ENCODE assay signal across 1 cellular context in the genomic region with DNA sequence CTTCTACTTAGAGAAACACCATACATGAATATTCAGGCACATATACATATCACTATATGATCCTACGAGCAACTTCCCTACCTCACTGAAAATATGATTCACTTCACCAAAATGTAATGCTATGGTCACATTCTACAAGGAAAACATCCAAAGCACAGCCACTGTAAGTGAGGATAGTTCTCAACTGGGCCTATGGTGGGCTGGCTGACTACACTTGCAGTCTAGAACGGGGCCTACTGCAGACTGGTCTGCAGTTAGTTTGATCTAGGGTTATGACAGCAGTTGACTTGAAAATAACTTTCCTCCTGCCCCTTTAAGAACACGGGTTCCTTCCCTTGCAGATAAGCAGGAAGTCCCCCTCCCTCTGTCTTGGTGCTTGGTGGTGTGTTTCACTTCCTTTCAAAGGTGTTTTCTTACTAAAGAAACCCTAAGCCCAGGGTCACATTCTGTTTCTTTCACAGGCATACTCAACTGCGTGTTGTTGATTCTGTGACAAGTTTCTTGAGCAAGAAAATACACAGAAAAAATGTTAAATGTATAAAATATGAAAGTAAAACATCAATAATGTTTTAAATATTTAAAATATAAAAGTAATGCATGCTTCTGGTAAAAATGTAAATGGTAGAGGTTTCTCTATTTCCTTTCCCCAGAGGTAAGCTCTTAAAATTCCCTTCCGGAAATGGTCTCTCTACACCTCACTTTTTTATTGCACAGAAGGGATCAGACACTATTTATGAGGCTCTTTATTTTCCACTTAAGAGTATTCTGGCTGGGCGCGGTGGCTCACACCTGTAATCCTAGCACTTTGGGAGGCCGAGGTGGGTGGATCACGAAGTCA.
A peak's percentile ranks its signal among the peaks of the same experiment; 100 is the strongest.
TF ChIP-seq lines count a peak whose summit lies in the region.

No MANE protein-coding gene starts in this region.

TF ChIP-seq in K562, 482 proteins besides CTCF, POLR2A, EP300 and RAD21 (continued from another document):
- TF ChIP-seq, protein P1, sequence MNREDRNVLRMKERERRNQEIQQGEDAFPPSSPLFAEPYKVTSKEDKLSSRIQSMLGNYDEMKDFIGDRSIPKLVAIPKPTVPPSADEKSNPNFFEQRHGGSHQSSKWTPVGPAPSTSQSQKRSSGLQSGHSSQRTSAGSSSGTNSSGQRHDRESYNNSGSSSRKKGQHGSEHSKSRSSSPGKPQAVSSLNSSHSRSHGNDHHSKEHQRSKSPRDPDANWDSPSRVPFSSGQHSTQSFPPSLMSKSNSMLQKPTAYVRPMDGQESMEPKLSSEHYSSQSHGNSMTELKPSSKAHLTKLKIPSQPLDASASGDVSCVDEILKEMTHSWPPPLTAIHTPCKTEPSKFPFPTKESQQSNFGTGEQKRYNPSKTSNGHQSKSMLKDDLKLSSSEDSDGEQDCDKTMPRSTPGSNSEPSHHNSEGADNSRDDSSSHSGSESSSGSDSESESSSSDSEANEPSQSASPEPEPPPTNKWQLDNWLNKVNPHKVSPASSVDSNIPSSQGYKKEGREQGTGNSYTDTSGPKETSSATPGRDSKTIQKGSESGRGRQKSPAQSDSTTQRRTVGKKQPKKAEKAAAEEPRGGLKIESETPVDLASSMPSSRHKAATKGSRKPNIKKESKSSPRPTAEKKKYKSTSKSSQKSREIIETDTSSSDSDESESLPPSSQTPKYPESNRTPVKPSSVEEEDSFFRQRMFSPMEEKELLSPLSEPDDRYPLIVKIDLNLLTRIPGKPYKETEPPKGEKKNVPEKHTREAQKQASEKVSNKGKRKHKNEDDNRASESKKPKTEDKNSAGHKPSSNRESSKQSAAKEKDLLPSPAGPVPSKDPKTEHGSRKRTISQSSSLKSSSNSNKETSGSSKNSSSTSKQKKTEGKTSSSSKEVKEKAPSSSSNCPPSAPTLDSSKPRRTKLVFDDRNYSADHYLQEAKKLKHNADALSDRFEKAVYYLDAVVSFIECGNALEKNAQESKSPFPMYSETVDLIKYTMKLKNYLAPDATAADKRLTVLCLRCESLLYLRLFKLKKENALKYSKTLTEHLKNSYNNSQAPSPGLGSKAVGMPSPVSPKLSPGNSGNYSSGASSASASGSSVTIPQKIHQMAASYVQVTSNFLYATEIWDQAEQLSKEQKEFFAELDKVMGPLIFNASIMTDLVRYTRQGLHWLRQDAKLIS (CRISPR knock-in tag; IDR thresholded peaks at IDR 0.05): peak; percentile 6; the same call in 1 of the 2 replicates
- TF ChIP-seq, protein P2, sequence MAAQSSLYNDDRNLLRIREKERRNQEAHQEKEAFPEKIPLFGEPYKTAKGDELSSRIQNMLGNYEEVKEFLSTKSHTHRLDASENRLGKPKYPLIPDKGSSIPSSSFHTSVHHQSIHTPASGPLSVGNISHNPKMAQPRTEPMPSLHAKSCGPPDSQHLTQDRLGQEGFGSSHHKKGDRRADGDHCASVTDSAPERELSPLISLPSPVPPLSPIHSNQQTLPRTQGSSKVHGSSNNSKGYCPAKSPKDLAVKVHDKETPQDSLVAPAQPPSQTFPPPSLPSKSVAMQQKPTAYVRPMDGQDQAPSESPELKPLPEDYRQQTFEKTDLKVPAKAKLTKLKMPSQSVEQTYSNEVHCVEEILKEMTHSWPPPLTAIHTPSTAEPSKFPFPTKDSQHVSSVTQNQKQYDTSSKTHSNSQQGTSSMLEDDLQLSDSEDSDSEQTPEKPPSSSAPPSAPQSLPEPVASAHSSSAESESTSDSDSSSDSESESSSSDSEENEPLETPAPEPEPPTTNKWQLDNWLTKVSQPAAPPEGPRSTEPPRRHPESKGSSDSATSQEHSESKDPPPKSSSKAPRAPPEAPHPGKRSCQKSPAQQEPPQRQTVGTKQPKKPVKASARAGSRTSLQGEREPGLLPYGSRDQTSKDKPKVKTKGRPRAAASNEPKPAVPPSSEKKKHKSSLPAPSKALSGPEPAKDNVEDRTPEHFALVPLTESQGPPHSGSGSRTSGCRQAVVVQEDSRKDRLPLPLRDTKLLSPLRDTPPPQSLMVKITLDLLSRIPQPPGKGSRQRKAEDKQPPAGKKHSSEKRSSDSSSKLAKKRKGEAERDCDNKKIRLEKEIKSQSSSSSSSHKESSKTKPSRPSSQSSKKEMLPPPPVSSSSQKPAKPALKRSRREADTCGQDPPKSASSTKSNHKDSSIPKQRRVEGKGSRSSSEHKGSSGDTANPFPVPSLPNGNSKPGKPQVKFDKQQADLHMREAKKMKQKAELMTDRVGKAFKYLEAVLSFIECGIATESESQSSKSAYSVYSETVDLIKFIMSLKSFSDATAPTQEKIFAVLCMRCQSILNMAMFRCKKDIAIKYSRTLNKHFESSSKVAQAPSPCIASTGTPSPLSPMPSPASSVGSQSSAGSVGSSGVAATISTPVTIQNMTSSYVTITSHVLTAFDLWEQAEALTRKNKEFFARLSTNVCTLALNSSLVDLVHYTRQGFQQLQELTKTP (IDR thresholded peaks at IDR 0.05; ENCODE audit: low read depth in 1 of 2, partially characterized antibody in 2 of 2): no peak
- TF ChIP-seq ARHGAP35 (IDR thresholded peaks at IDR 0.05; ENCODE audit: partially characterized antibody): no peak
- TF ChIP-seq ZNF436 (CRISPR knock-in tag; IDR thresholded peaks at IDR 0.05): no peak
- no peak for TF ChIP-seq ARID1B (IDR thresholded peaks at IDR 0.05)
- no peak for TF ChIP-seq PHB2 (IDR thresholded peaks at IDR 0.05; ENCODE audit: low read depth)
- peak; percentile 26 for TF ChIP-seq HDAC3 (IDR thresholded peaks at IDR 0.05; ENCODE audit: borderline replicate concordance, partially characterized antibody)
- TF ChIP-seq PTRF (tag; IDR thresholded peaks at IDR 0.05): 0 out of 2 replicates have a peak, but pooled peaks have one; percentile 54
- TF ChIP-seq RNF2 (IDR thresholded peaks at IDR 0.05): peak; percentile 85
- TF ChIP-seq ZNF444 (CRISPR knock-in tag; IDR thresholded peaks at IDR 0.05): no peak
- TF ChIP-seq RB1 (IDR thresholded peaks at IDR 0.05; ENCODE audit: low read depth): no peak
- TF ChIP-seq ZNF239 (CRISPR knock-in tag; IDR thresholded peaks at IDR 0.05): no peak
- peak; percentile 8; the same call in 1 of the 2 replicates for TF ChIP-seq SOX6 (IDR thresholded peaks at IDR 0.05)
- no peak for TF ChIP-seq NR2F6 (CRISPR knock-in tag; IDR thresholded peaks at IDR 0.05)
- TF ChIP-seq ZFX (CRISPR knock-in tag; IDR thresholded peaks at IDR 0.05): peak; percentile 49; the same call in 1 of the 2 replicates
- TF ChIP-seq RBM14 (IDR thresholded peaks at IDR 0.05; ENCODE audit: borderline replicate concordance, insufficient read depth, low read depth, low read length): no peak
- no peak for TF ChIP-seq HSF4 (CRISPR knock-in tag; IDR thresholded peaks at IDR 0.05; ENCODE audit: borderline replicate concordance)
- TF ChIP-seq EWSR1 (IDR thresholded peaks at IDR 0.05; ENCODE audit: borderline replicate concordance, low read depth, partially characterized antibody): no peak
- TF ChIP-seq, protein P3, sequence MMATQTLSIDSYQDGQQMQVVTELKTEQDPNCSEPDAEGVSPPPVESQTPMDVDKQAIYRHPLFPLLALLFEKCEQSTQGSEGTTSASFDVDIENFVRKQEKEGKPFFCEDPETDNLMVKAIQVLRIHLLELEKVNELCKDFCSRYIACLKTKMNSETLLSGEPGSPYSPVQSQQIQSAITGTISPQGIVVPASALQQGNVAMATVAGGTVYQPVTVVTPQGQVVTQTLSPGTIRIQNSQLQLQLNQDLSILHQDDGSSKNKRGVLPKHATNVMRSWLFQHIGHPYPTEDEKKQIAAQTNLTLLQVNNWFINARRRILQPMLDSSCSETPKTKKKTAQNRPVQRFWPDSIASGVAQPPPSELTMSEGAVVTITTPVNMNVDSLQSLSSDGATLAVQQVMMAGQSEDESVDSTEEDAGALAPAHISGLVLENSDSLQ (IDR thresholded peaks at IDR 0.05): peak; percentile 21; the same call in 1 of the 2 replicates
- peak; percentile 22; the same call in 1 of the 2 replicates for TF ChIP-seq ZNF644 (tag; IDR thresholded peaks at IDR 0.05; ENCODE audit: low read depth)
- peak; percentile 15 for TF ChIP-seq MEIS2 (IDR thresholded peaks at IDR 0.05; ENCODE audit: partially characterized antibody)
- no peak for TF ChIP-seq HEY1 (CRISPR knock-in tag; IDR thresholded peaks at IDR 0.05; ENCODE audit: borderline replicate concordance)
- TF ChIP-seq ZNF699 (CRISPR knock-in tag; IDR thresholded peaks at IDR 0.05; ENCODE audit: insufficient replicate concordance): no peak
- 0 out of 2 replicates have a peak, but pooled peaks have one; percentile 12 for TF ChIP-seq ADNP (tag; IDR thresholded peaks at IDR 0.05)
- TF ChIP-seq SPI1 (IDR thresholded peaks at IDR 0.05; ENCODE audit: borderline replicate concordance, low read depth, low read length): peak; percentile 86
